14 cellular contexts compared by ENCODE assay signal in genomic region chr10:557792-558328, GRCh38.
A peak's percentile ranks its signal among the peaks of the same experiment; 100 is the strongest.
DNase-seq lines count a peak whose midpoint lies in the region; ATAC-seq, FAIRE-seq and TF ChIP-seq lines count a peak whose summit lies in the region.
"Had no signal": no experiment of that assay in that cellular context is flagged by ENCODE, and none has a peak within 500 bp of the region (broad histone marks: within the 10 kb centered on the region; RNA-seq: fewer than 3 reads in every experiment).

No MANE protein-coding gene starts in this region.

- TF ChIP-seq EP300 in K562 (IDR thresholded peaks at IDR 0.05; ENCODE audit: low read length), result no peak

- no peak for DNase-seq in stimulated activated naive CD8-positive, alpha-beta T cell treated with anti-CD3 and anti-CD28 coated beads, Interleukin-15, amount 100 ng/mL, for 72 hours
- no peak for DNase-seq in stimulated activated naive CD8-positive, alpha-beta T cell treated with anti-CD3 and anti-CD28 coated beads, Interleukin-15, Interleukin-2, amounts not matched to agents 100 U/mL and 50 U/mL, for 24 hours
- peak; percentile 11 for DNase-seq in LHCN-M2 (ENCODE audit: low read depth)
- peak in 1 of 4 experiments; percentile 3 for DNase-seq in K562 (ENCODE audit: extremely low read depth in 1 of 4, low spot score in 3 of 4)
- DNase-seq in urothelium cell line (ENCODE audit: low spot score), result peak; percentile 2
- DNase-seq in PC-9, result no peak
- DNase-seq in SW 1271 (lab: John Stamatoyannopoulos, UW), result no peak
- DNase-seq: Caco-2, MG63, NCI-H446 treated with DMSO at 0.1 percent for 48 hours had no signal

- TF ChIP-seq CTCF in K562 (IDR thresholded peaks at IDR 0.05 in 2 of 3, conservative IDR thresholded peaks at IDR 0.05 in 1 of 3; ENCODE audit: insufficient read depth in 2 of 3, low read depth in 1 of 3, low read length in 3 of 3), result no peak
- TF ChIP-seq CTCF in PC-9 (conservative IDR thresholded peaks at IDR 0.05), result no peak

- H3K27ac ChIP-seq in K562 (ENCODE audit: extremely low read depth, low read depth, low read length) (no peak overlapping the region), PC-9 (no peak overlapping the region)
- H3K27ac ChIP-seq: SJSA1 had no signal

- no TSS peak for BruUV-seq in K562 (replicated peaks; lab: Mats Ljungman, UMichigan)
- no TSS peak for BruUV-seq in PC-9 (replicated peaks; lab: Mats Ljungman, UMichigan)

- H3K27me3 ChIP-seq in K562 (ENCODE audit: control insufficient read depth in 2 of 2, insufficient read depth in 2 of 2, low read length in 2 of 2), result peaks cover 8 to 47% of the 10 kb centered on the region in 2 experiments; a peak in 4 of 5 replicates
- H3K27me3 ChIP-seq in PC-9 (ENCODE audit: insufficient read depth, low read depth), result peaks cover 40% of the 10 kb centered on the region
- H3K27me3 ChIP-seq: MG63, SJSA1 had no signal

- H3F3A ChIP-seq in PC-9 (ENCODE audit: insufficient read depth, low read depth), result no peaks in the 10 kb centered on the region

- intact Hi-C loops in K562 (cut with micrococcal nuclease), result no loop called here
- intact Hi-C loops in PC-9 (cut with micrococcal nuclease; ENCODE audit: unreplicated experiment), result no loop called here

- H3K9me3 Mint-ChIP-seq in stimulated activated naive CD8-positive, alpha-beta T cell treated with anti-CD3 and anti-CD28 coated beads, Interleukin-15, amount 100 ng/mL, for 72 hours, result no peaks in the 10 kb centered on the region
- H3K9me3 Mint-ChIP-seq: stimulated activated naive CD8-positive, alpha-beta T cell treated with anti-CD3 and anti-CD28 coated beads, Interleukin-15, Interleukin-2, amounts not matched to agents 100 ng/mL and 50 ng/mL, for 24 hours had no signal

- H3K27ac Mint-ChIP-seq in stimulated activated naive CD8-positive, alpha-beta T cell treated with anti-CD3 and anti-CD28 coated beads, Interleukin-15, amount 100 ng/mL, for 72 hours, result no peak overlapping the region
- H3K27ac Mint-ChIP-seq: stimulated activated naive CD8-positive, alpha-beta T cell treated with anti-CD3 and anti-CD28 coated beads, Interleukin-15, Interleukin-2, amounts not matched to agents 100 ng/mL and 50 ng/mL, for 24 hours had no signal

- H3K9me3 ChIP-seq in K562 (replicated peaks; ENCODE audit: control insufficient read depth, insufficient read depth, low read depth, low read length), result no peaks in the 10 kb centered on the region
- no peaks in the 10 kb centered on the region for H3K9me3 ChIP-seq in PC-9 (ENCODE audit: insufficient read depth, low read depth)
- H3K9me3 ChIP-seq: Caco-2, MG63, SJSA1 had no signal

- H4K20me1 ChIP-seq in K562 (replicated peaks; ENCODE audit: control insufficient read depth, insufficient read depth, low read length), result no peaks in the 10 kb centered on the region
- H4K20me1 ChIP-seq in PC-9 (ENCODE audit: insufficient read depth), result no peaks in the 10 kb centered on the region

- H3K9me1 ChIP-seq in K562 (ENCODE audit: control insufficient read depth, insufficient read depth, low read length), result peaks cover 2% of the 10 kb centered on the region

- WGBS in K562 (ENCODE audit: insufficient coverage, low coverage, missing lambda C conversion rate), result 11% methylated on average over 7 of the region's 10 CpGs

- no peak overlapping the region for H3K4me3 Mint-ChIP-seq in stimulated activated naive CD8-positive, alpha-beta T cell treated with anti-CD3 and anti-CD28 coated beads, Interleukin-15, amount 100 ng/mL, for 72 hours
- H3K4me3 Mint-ChIP-seq: stimulated activated naive CD8-positive, alpha-beta T cell treated with anti-CD3 and anti-CD28 coated beads, Interleukin-15, Interleukin-2, amounts not matched to agents 100 ng/mL and 50 ng/mL, for 24 hours had no signal

- no peak overlapping the region for H3K9ac ChIP-seq in K562 (ENCODE audit: insufficient read depth in 1 of 2, low read depth in 2 of 2, low read length in 2 of 2)

- no peak overlapping the region for H3K4me3 ChIP-seq in K562
- H3K4me3 ChIP-seq in PC-9, result no peak overlapping the region
- H3K4me3 ChIP-seq: MG63, SJSA1 had no signal

- in situ Hi-C loops in K562 (cut with MboI), result no loop called here

- no peak overlapping the region for H3K4me2 ChIP-seq in K562 (ENCODE audit: insufficient read depth, low read length)
- no peak overlapping the region for H3K4me2 ChIP-seq in PC-9

- H3K27me3 Mint-ChIP-seq in stimulated activated naive CD8-positive, alpha-beta T cell treated with anti-CD3 and anti-CD28 coated beads, Interleukin-15, amount 100 ng/mL, for 72 hours, result peaks cover 23% of the 10 kb centered on the region

- H3K79me2 ChIP-seq in K562 (ENCODE audit: control insufficient read depth, insufficient read depth, low read length) (no peaks in the 10 kb centered on the region), PC-9 (ENCODE audit: low read depth) (no peaks in the 10 kb centered on the region)

- TF ChIP-seq RAD21 in K562 (CRISPR knock-in tag; conservative IDR thresholded peaks at IDR 0.05 in 1 of 2, IDR thresholded peaks at IDR 0.05 in 1 of 2), result no peak

- no peak overlapping the region for H2AFZ ChIP-seq in K562 (ENCODE audit: low read depth, low read length)
- no peak overlapping the region for H2AFZ ChIP-seq in PC-9

- no peak for FAIRE-seq in K562 (lab: Jason Lieb, UNC)
- no peak for FAIRE-seq in urothelium cell line (lab: Jason Lieb, UNC)
- FAIRE-seq: endothelial cell of umbilical vein had no signal

- H3K4me1 ChIP-seq in K562 (replicated peaks in 1 of 2; ENCODE audit: control insufficient read depth in 2 of 2, insufficient read depth in 2 of 2, low read length in 2 of 2) (no peaks in the 10 kb centered on the region), PC-9 (replicated peaks; ENCODE audit: insufficient read depth) (no peaks in the 10 kb centered on the region)
- H3K4me1 ChIP-seq: SJSA1 had no signal

- CTCF ChIA-PET in K562 (lab: Yijun Ruan, JAX; ENCODE audit: low intra/inter-chr PET ratio), result no interaction called here
- CTCF ChIA-PET in PC-9 (lab: Charles Lee), result no interaction called here

- POLR2A ChIA-PET in K562 (lab: Yijun Ruan, JAX) (interaction anchor here (0.7 to 1.1 kb wide), 2 partner anchors 11 to 264 kb away, joined by 3 read pairs; no protein-coding TSS in a partner anchor), PC-9 (lab: Charles Lee; ENCODE audit: unreplicated experiment) (no interaction called here)

- H3K36me3 ChIP-seq in K562 (ENCODE audit: control insufficient read depth, insufficient read depth, low read length) (no peaks in the 10 kb centered on the region), PC-9 (ENCODE audit: low read depth) (no peaks in the 10 kb centered on the region)
- H3K36me3 ChIP-seq: MG63 had no signal

- peaks cover 11% of the 10 kb centered on the region for H3K4me1 Mint-ChIP-seq in stimulated activated naive CD8-positive, alpha-beta T cell treated with anti-CD3 and anti-CD28 coated beads, Interleukin-15, amount 100 ng/mL, for 72 hours

- no peaks in the 10 kb centered on the region for H3K9me2 ChIP-seq in PC-9 (ENCODE audit: insufficient read depth)

- ATAC-seq in stimulated activated naive CD8-positive, alpha-beta T cell treated with anti-CD3 and anti-CD28 coated beads, Interleukin-15, amount 100 ng/mL, for 72 hours, result peak; percentile 23
- ATAC-seq in stimulated activated naive CD8-positive, alpha-beta T cell treated with anti-CD3 and anti-CD28 coated beads, Interleukin-15, Interleukin-2, amounts not matched to agents 100 U/mL and 50 U/mL, for 24 hours, result no peak
- ATAC-seq in K562 (no peak), HG02610 (IDR thresholded peaks at IDR 0.05; ENCODE audit: unreplicated experiment) (no peak)

- no peak for TF ChIP-seq POLR2A in K562 (conservative IDR thresholded peaks at IDR 0.05)

TF ChIP-seq in K562, 482 proteins besides CTCF, POLR2A, EP300 and RAD21 (continues in another document):
- TF ChIP-seq NRF1 (conservative IDR thresholded peaks at IDR 0.05 in 1 of 2, IDR thresholded peaks at IDR 0.05 in 1 of 2) (peak; percentile 60 to 68), MYC (IDR thresholded peaks at IDR 0.05; ENCODE audit: low read depth, low read length) (no peak), MYC (CRISPR knock-in tag; IDR thresholded peaks at IDR 0.05; ENCODE audit: borderline replicate concordance, low read depth) (no peak), CBFB (CRISPR knock-in tag; IDR thresholded peaks at IDR 0.05) (no peak), ARID4B (CRISPR knock-in tag; IDR thresholded peaks at IDR 0.05) (no peak), USF1 (CRISPR knock-in tag; IDR thresholded peaks at IDR 0.05) (peak; percentile 58), NFYB (IDR thresholded peaks at IDR 0.05; ENCODE audit: extremely low read depth, insufficient read length) (no peak)

Comparison
In these comparisons a context has a peak if more than half of its experiments do, and no peak if none do; other contexts are left out.
1. DNase-seq: peak in LHCN-M2 (single experiment) and urothelium cell line (single experiment); none in stimulated activated naive CD8-positive, alpha-beta T cell treated with anti-CD3 and anti-CD28 coated beads, Interleukin-15, amount 100 ng/mL, for 72 hours (0 of 2), stimulated activated naive CD8-positive, alpha-beta T cell treated with anti-CD3 and anti-CD28 coated beads, Interleukin-15, Interleukin-2, amounts not matched to agents 100 U/mL and 50 U/mL, for 24 hours (single experiment), PC-9 (0 of 2) and SW 1271 (0 of 2).